23 cellular contexts compared by ENCODE assay signal in genomic region chr3:10506696-10507095, GRCh38. TPM values are rescaled to one million over a fixed set of nuclear protein-coding genes. Genes with fewer than 3 reads are reported as not detected.
A peak's percentile ranks its signal among the peaks of the same experiment; 100 is the strongest.
DNase-seq lines count a peak whose midpoint lies in the region; ATAC-seq and TF ChIP-seq lines count a peak whose summit lies in the region.
"Had no signal": no experiment of that assay in that cellular context is flagged by ENCODE, and none has a peak within 500 bp of the region (broad histone marks: within the 10 kb centered on the region; RNA-seq: fewer than 3 reads in every experiment).

No MANE protein-coding gene starts in this region.

- no peak for ATAC-seq in T-helper 17 cell
- ATAC-seq in HG03095 (IDR thresholded peaks at IDR 0.05; ENCODE audit: unreplicated experiment), result no peak
- no peak for ATAC-seq in GM19452 (IDR thresholded peaks at IDR 0.05; ENCODE audit: unreplicated experiment)
- ATAC-seq: Panc1 had no signal

- H3K27ac Mint-ChIP-seq in T-helper 17 cell (no peak overlapping the region), chondrocyte (ENCODE audit: unreplicated experiment) (no peak overlapping the region), type B pancreatic cell (no peak overlapping the region)

- no peaks in the 10 kb centered on the region for H3K36me3 ChIP-seq in neural cell (ENCODE audit: insufficient read depth, low read length)
- H3K36me3 ChIP-seq: BE2C, MG63 had no signal

- H3K9me3 ChIP-seq in T-helper 17 cell (ENCODE audit: control insufficient read depth, low read length, poor library complexity, severe bottlenecking) (no peaks in the 10 kb centered on the region), neural cell (ENCODE audit: low read length) (no peaks in the 10 kb centered on the region)
- H3K9me3 ChIP-seq: BE2C, MG63 had no signal

- H3K9me3 Mint-ChIP-seq in chondrocyte (ENCODE audit: low read depth), result no peaks in the 10 kb centered on the region
- no peaks in the 10 kb centered on the region for H3K9me3 Mint-ChIP-seq in type B pancreatic cell

- H3K4me1 Mint-ChIP-seq in T-helper 17 cell (peaks cover 4% of the 10 kb centered on the region), chondrocyte (ENCODE audit: low read depth) (peaks cover 5% of the 10 kb centered on the region), type B pancreatic cell (ENCODE audit: unreplicated experiment) (no peaks in the 10 kb centered on the region)

- no peak for TF ChIP-seq EP300 in neural cell (conservative IDR thresholded peaks at IDR 0.05; ENCODE audit: poor library complexity, severe bottlenecking)

- peaks cover 52% of the 10 kb centered on the region for H3K27me3 Mint-ChIP-seq in T-helper 17 cell
- H3K27me3 Mint-ChIP-seq in chondrocyte (ENCODE audit: low read depth), result peaks cover 14% of the 10 kb centered on the region
- H3K27me3 Mint-ChIP-seq in type B pancreatic cell, result peaks cover 61% of the 10 kb centered on the region

- no peak overlapping the region for H3K4me2 ChIP-seq in neural cell (ENCODE audit: low read length)

- no peak overlapping the region for H3K4me3 ChIP-seq in neural cell (ENCODE audit: low read length)
- H3K4me3 ChIP-seq: GM23248, MG63, SK-N-MC had no signal

- H3K27me3 ChIP-seq in neural cell (ENCODE audit: insufficient read depth, low read depth, low read length), result no peaks in the 10 kb centered on the region
- H3K27me3 ChIP-seq: BE2C, MG63 had no signal

- TF ChIP-seq CTCF in chondrocyte (IDR thresholded peaks at IDR 0.05), result no peak
- TF ChIP-seq CTCF in neural cell (IDR thresholded peaks at IDR 0.05; ENCODE audit: poor library complexity, severe bottlenecking), result no peak
- no peak for TF ChIP-seq CTCF in type B pancreatic cell (conservative IDR thresholded peaks at IDR 0.05)

- no peaks in the 10 kb centered on the region for H3F3A ChIP-seq in neural cell (ENCODE audit: insufficient read depth, low read length, poor library complexity, severe bottlenecking)

- H4K20me1 ChIP-seq in neural cell (ENCODE audit: insufficient read depth), result no peaks in the 10 kb centered on the region

- no peaks in the 10 kb centered on the region for H3K9me2 ChIP-seq in neural cell (ENCODE audit: insufficient read depth, low read length)

- no peaks in the 10 kb centered on the region for H3K36me3 Mint-ChIP-seq in T-helper 17 cell (ENCODE audit: low read depth)
- no peaks in the 10 kb centered on the region for H3K36me3 Mint-ChIP-seq in chondrocyte (ENCODE audit: low read depth)
- no peaks in the 10 kb centered on the region for H3K36me3 Mint-ChIP-seq in type B pancreatic cell

- H3K4me3 Mint-ChIP-seq in T-helper 17 cell (peak overlapping the region; percentile 66), chondrocyte (ENCODE audit: unreplicated experiment) (no peak overlapping the region), type B pancreatic cell (no peak overlapping the region)

- peak overlapping the region; percentile 3 for H3K9ac ChIP-seq in neural cell (ENCODE audit: low read length)
- H3K9ac ChIP-seq: GM23248 had no signal

- no peaks in the 10 kb centered on the region for H3K79me2 ChIP-seq in neural cell (replicated peaks; ENCODE audit: insufficient read depth, low read length)

- no peak for TF ChIP-seq RAD21 in neural cell (conservative IDR thresholded peaks at IDR 0.05)

- DNase-seq in T-helper 17 cell (no peak), chondrocyte (ENCODE audit: low spot score) (peak; percentile 71), type B pancreatic cell (ENCODE audit: extremely low spot score, unreplicated experiment) (no peak), NCI-H1436 treated with DMSO at 0.1 percent for 48 hours (lab: John Stamatoyannopoulos, UW) (no peak)
- DNase-seq: BE2C, DMS153, DND-41, GM23248, IMR-90, KG1, MG63, NCI-H1694, NCI-H2029 treated with DMSO at 0.1 percent for 48 hours, NCI-H226, NCI-H510A, NCI-H69, SIG-M5 had no signal

- no peak overlapping the region for H3K27ac ChIP-seq in neural cell (ENCODE audit: low read length)
- H3K27ac ChIP-seq: GM23248, RWPE1, SK-N-MC had no signal

- no peak overlapping the region for H2AFZ ChIP-seq in neural cell (ENCODE audit: low read depth, low read length)
- H2AFZ ChIP-seq: GM23248 had no signal

TF ChIP-seq in neural cell, 6 proteins besides CTCF, POLR2A, EP300 and RAD21:
- TF ChIP-seq TAF1 (IDR thresholded peaks at IDR 0.05; ENCODE audit: low read depth) (no peak), SMC3 (conservative IDR thresholded peaks at IDR 0.05; ENCODE audit: poor library complexity) (no peak), MXI1 (conservative IDR thresholded peaks at IDR 0.05; ENCODE audit: poor library complexity, severe bottlenecking) (no peak), POLR2AphosphoS5 (IDR thresholded peaks at IDR 0.05) (no peak), EZH2 (IDR thresholded peaks at IDR 0.05; ENCODE audit: borderline replicate concordance, insufficient read depth, low read length, poor library complexity, severe bottlenecking) (no peak), REST (IDR thresholded peaks at IDR 0.05; ENCODE audit: borderline replicate concordance) (no peak)

RNA-seq across cellular contexts. Expression of gene ATP2B2, which starts 1.3 kb away (rescaled TPM):
- total RNA-seq in T-helper 17 cell, result not detected
- total RNA-seq in chondrocyte, result 0.08 to 0.25 TPM (median 0.24 TPM) in 3 replicates
- 8.3 and 9.5 TPM in 2 replicates for polyA plus RNA-seq in neural cell
- 27.8 and 28.0 TPM in 2 replicates for polyA minus RNA-seq in neural cell
- 0.31 and 0.76 TPM in 2 replicates for total RNA-seq in type B pancreatic cell (ENCODE audit: low replicate concordance)
- total RNA-seq: GM23248 had no signal
- polyA plus RNA-seq: GM23248 had no signal
